Comparison of ENCODE assay signal across 14 cellular contexts in genomic region chr22:26885441-26886261, GRCh38.
"Had no signal": no experiment of that assay in that cellular context is flagged by ENCODE, and none has a peak within 500 bp of the region (broad histone marks: within the 10 kb centered on the region; RNA-seq: fewer than 3 reads in every experiment).

No MANE protein-coding gene starts in this region.

- H3K9me3 ChIP-seq: left ventricle myocardium inferior had no signal

- H3K4me3 ChIP-seq: left ventricle myocardium inferior had no signal

- H3K27ac ChIP-seq: epithelial cell of prostate, left ventricle myocardium inferior had no signal

- FAIRE-seq: keratinocyte had no signal

- DNase-seq: activated CD4-positive, alpha-beta memory T cell treated with anti-CD3 and anti-CD28 coated beads, Interleukin-2, amount 10 ng/mL, durations not matched to agents 7 days and 5 days; activated CD4-positive, alpha-beta T cell treated with anti-CD3 and anti-CD28 coated beads for 1 hour; activated naive CD8-positive, alpha-beta T cell treated with anti-CD3 and anti-CD28 coated beads, Interleukin-2, amount 50 U/mL, for 24 hours; caudate nucleus; cortex of kidney; effector memory CD8-positive, alpha-beta T cell; left ventricle myocardium inferior; mesendoderm; substantia nigra; T-cell; T1000 had no signal

- ATAC-seq: activated naive CD8-positive, alpha-beta T cell treated with anti-CD3 and anti-CD28 coated beads, Interleukin-2, amount 50 U/mL, for 24 hours; effector memory CD8-positive, alpha-beta T cell; stimulated activated memory B cell treated with anti-CD40 and anti-IgM and Interleukin-4, amounts not matched to agents 10 μg/mL and 1 μg/mL and 100 μg/mL, for 72 hours; T-cell had no signal

- H3K36me3 ChIP-seq: left ventricle myocardium inferior had no signal
